ENCODE assay signal across 8 cellular contexts in the genomic region with DNA sequence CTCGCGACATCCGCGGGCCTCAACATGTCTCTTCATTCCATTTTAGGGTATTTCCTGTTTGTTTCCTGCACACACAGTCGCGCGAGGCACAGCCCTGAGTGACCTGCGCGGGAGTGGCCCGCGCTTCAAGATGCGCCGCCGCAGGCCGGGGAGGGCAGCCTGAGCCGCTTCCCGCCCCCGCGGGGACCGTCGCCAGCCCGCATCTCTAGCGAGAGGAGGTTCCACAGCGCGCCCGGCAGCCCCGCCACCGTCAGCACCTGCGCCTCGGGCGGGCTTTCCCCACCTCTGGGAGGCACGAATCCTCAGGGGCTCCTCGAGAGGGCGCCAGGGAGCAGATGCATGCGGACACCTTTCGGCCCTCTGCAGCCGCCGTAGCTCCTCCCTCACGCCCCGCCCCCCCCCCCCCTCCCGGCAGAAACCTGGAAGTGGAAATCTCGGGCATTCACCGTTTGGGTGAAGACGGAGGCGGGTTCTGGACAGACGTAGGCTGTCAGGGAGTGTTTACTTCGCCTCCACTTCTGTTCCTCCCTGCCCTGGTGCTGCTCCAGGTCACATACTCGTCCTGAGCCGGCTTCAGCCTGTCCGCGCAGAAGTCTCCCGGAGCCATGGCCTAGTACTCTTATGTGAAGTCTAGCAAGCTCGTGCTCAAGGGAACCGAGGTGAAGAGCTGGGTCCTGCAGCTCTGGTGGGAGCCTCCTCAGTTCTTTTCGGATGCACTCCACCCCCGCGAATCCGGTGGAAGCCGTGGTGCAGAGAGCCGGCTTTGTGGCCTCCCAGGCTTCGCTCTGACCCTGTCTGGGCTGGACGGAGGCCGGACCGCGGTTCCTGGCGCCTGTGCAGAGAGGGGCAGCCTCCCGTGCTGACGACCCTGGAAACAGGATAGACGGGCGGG.
DNase-seq lines count a peak whose midpoint lies in the region; ATAC-seq and TF ChIP-seq lines count a peak whose summit lies in the region.

No MANE protein-coding gene starts in this region.

- H3K9me3 ChIP-seq in HEK293 (ENCODE audit: control insufficient read depth, insufficient read depth, low read depth, low read length) (no peaks in the 10 kb centered on the region), right atrium auricular region (no peaks in the 10 kb centered on the region), aorta (ENCODE audit: control insufficient read depth, low read length) (no peaks in the 10 kb centered on the region)

- H3K27me3 ChIP-seq in right atrium auricular region (no peaks in the 10 kb centered on the region), aorta (ENCODE audit: control insufficient read depth in 1 of 2, insufficient read depth in 2 of 2, low read length in 1 of 2) (no peaks in the 10 kb centered on the region)

- DNase-seq in G401 (ENCODE audit: low spot score) (peak; percentile 71), NCI-H1105 (lab: John Stamatoyannopoulos, UW) (peak; percentile 68), T-helper 1 cell (peak; percentile 82 to 89 (median 89)), amygdala (lab: John Stamatoyannopoulos, UW) (peak in 55 of 56 donors; percentile 12 to 87 (median 62)), right atrium auricular region (ENCODE audit: low spot score) (no peak), renal cortical epithelial cell (ENCODE audit: low read depth) (peak; percentile 77), aorta (peak; percentile 85 to 91)

- peak; percentile 67 for ATAC-seq in aorta (ENCODE audit: low FRiP score)

- H3K4me3 ChIP-seq in HEK293 (ENCODE audit: low read depth, low read length) (peak overlapping the region; percentile 92), right atrium auricular region (peak overlapping the region; percentile 40 to 77), aorta (ENCODE audit: low read length in 2 of 2) (peak overlapping the region; percentile 27 to 49)

- WGBS in aorta, 2 donors, result 7 to 19% methylated on average over 65 to 70 of the region's 70 CpGs

- no peaks in the 10 kb centered on the region for H3K36me3 ChIP-seq in HEK293 (ENCODE audit: control insufficient read depth in 2 of 2, insufficient read depth in 1 of 2, low read length in 2 of 2)
- no peaks in the 10 kb centered on the region for H3K36me3 ChIP-seq in right atrium auricular region
- H3K36me3 ChIP-seq in aorta (ENCODE audit: control insufficient read depth in 1 of 2, insufficient read depth in 2 of 2, low read length in 1 of 2), result no peaks in the 10 kb centered on the region

- H3K4me1 ChIP-seq in HEK293 (ENCODE audit: control insufficient read depth, insufficient read depth, low read length), result no peaks in the 10 kb centered on the region
- H3K4me1 ChIP-seq in right atrium auricular region, result peaks cover 0 to 5% of the 10 kb centered on the region in 2 donors
- no peaks in the 10 kb centered on the region for H3K4me1 ChIP-seq in aorta (ENCODE audit: control insufficient read depth in 1 of 2, insufficient read depth in 2 of 2, low read length in 2 of 2)

- POLR2A ChIA-PET in HEK293 (lab: Yijun Ruan, JAX), result interaction anchor here (0.6 to 0.7 kb wide), 3 partner anchors 9 to 125 kb away, joined by 3 to 5 read pairs (median 3); no protein-coding TSS in a partner anchor

- intact Hi-C loops in aorta (cut with DNase I), result no loop called here

- peak; percentile 39; the same call in 1 of the 2 replicates for TF ChIP-seq CTCF in HEK293 (tag by site-specific recombination; IDR thresholded peaks at IDR 0.05)
- TF ChIP-seq CTCF in right atrium auricular region (IDR thresholded peaks at IDR 0.05), result peak in 1 of 2 donors; percentile 86

- CTCF ChIA-PET in HEK293 (lab: Yijun Ruan, JAX), result interaction anchor here (0.7 kb wide), 1 partner anchor 205 kb away, joined by 4 read pairs; no protein-coding TSS in a partner anchor

- peak overlapping the region; percentile 60; the same call in 1 of the 2 replicates for H3K27ac ChIP-seq in HEK293 (ENCODE audit: extremely low read depth, low read depth, low read length)
- H3K27ac ChIP-seq in right atrium auricular region, result peak overlapping the region; percentile 47 to 77
- peak overlapping the region in 1 of 2 donors; percentile 28 for H3K27ac ChIP-seq in aorta (ENCODE audit: low read depth in 1 of 2, low read length in 2 of 2)

- in situ Hi-C loops in G401 (cut with HindIII; ENCODE audit: low sequenced_read_pairs), result no loop called here

TF ChIP-seq in HEK293, 187 proteins besides CTCF, POLR2A, EP300 and RAD21:
- TF ChIP-seq SP3 (tag by site-specific recombination; IDR thresholded peaks at IDR 0.05), result peak; percentile 37
- TF ChIP-seq OVOL3 (tag by site-specific recombination; IDR thresholded peaks at IDR 0.05), result no peak
- no peak for TF ChIP-seq ZNF416 (tag by site-specific recombination; IDR thresholded peaks at IDR 0.05)
- TF ChIP-seq, protein P1, sequence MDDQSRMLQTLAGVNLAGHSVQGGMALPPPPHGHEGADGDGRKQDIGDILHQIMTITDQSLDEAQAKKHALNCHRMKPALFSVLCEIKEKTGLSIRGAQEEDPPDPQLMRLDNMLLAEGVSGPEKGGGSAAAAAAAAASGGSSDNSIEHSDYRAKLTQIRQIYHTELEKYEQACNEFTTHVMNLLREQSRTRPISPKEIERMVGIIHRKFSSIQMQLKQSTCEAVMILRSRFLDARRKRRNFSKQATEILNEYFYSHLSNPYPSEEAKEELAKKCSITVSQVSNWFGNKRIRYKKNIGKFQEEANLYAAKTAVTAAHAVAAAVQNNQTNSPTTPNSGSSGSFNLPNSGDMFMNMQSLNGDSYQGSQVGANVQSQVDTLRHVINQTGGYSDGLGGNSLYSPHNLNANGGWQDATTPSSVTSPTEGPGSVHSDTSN (CRISPR knock-in tag; IDR thresholded peaks at IDR 0.05), result no peak
- TF ChIP-seq, protein P2, sequence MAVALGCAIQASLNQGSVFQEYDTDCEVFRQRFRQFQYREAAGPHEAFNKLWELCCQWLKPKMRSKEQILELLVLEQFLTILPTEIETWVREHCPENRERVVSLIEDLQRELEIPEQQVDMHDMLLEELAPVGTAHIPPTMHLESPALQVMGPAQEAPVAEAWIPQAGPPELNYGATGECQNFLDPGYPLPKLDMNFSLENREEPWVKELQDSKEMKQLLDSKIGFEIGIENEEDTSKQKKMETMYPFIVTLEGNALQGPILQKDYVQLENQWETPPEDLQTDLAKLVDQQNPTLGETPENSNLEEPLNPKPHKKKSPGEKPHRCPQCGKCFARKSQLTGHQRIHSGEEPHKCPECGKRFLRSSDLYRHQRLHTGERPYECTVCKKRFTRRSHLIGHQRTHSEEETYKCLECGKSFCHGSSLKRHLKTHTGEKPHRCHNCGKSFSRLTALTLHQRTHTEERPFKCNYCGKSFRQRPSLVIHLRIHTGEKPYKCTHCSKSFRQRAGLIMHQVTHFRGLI (tag by site-specific recombination; IDR thresholded peaks at IDR 0.05), result 0 out of 2 replicates have a peak, but pooled peaks have one; percentile 23
- no peak for TF ChIP-seq ZNF658 (tag by site-specific recombination; IDR thresholded peaks at IDR 0.05)
- no peak for TF ChIP-seq GFI1B (tag by site-specific recombination; IDR thresholded peaks at IDR 0.05)
- TF ChIP-seq, protein P3, sequence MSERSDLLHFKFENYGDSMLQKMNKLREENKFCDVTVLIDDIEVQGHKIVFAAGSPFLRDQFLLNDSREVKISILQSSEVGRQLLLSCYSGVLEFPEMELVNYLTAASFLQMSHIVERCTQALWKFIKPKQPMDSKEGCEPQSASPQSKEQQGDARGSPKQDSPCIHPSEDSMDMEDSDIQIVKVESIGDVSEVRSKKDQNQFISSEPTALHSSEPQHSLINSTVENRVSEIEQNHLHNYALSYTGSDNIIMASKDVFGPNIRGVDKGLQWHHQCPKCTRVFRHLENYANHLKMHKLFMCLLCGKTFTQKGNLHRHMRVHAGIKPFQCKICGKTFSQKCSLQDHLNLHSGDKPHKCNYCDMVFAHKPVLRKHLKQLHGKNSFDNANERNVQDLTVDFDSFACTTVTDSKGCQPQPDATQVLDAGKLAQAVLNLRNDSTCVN (tag by site-specific recombination; optimal IDR thresholded peaks at IDR 0.05), result peak; percentile 58
TF ChIP-seq in HEK293: peak in this region for 3.

Comparison
In these comparisons a context has a peak if more than half of its experiments do, and no peak if none do; other contexts are left out.
1. H3K4me3 ChIP-seq: peak in every context shown above with its lines; median percentile 92 in HEK293; 58 in right atrium auricular region; 38 in aorta.